19 cellular contexts compared by ENCODE assay signal in genomic region chr11:126522152-126522551, GRCh38.
DNase-seq lines count a peak whose midpoint lies in the region; ATAC-seq and TF ChIP-seq lines count a peak whose summit lies in the region.
"Had no signal": no experiment of that assay in that cellular context is flagged by ENCODE, and none has a peak within 500 bp of the region (broad histone marks: within the 10 kb centered on the region; RNA-seq: fewer than 3 reads in every experiment).

No MANE protein-coding gene starts in this region.

- DNase-seq in AG10803 (ENCODE audit: low read depth) (peak; percentile 22), HFFc6 (no peak), endodermal cell (no peak), spleen (peak; percentile 41), mucosa of descending colon (no peak), 8988T (no peak)
- DNase-seq: ACHN, GF-D8, Karpas-422, NCI-H1694, NCI-H2081 treated with DMSO at 0.1 percent for 48 hours, NCI-H2171 treated with DMSO at 0.1 percent for 48 hours, NCI-H446, NCI-H526 treated with DMSO at 0.1 percent for 48 hours, Right ventricle myocardium superior had no signal

- H3K36me3 ChIP-seq in endodermal cell (ENCODE audit: control insufficient read depth, insufficient read depth, low read length) = no peaks in the 10 kb centered on the region
- no peaks in the 10 kb centered on the region for H3K36me3 ChIP-seq in spleen
- H3K36me3 ChIP-seq in mucosa of descending colon (ENCODE audit: low read depth) = no peaks in the 10 kb centered on the region
- H3K36me3 ChIP-seq: HAP-1 had no signal

- H3K4me3 ChIP-seq in AG10803 (ENCODE audit: low read length) (no peak overlapping the region), endodermal cell (ENCODE audit: low read length) (no peak overlapping the region), spleen (no peak overlapping the region), mucosa of descending colon (no peak overlapping the region)
- H3K4me3 ChIP-seq: HAP-1 had no signal

- no peak for TF ChIP-seq CTCF in AG10803 (conservative IDR thresholded peaks at IDR 0.05; ENCODE audit: low read length)
- no peak for TF ChIP-seq CTCF in HFFc6 (IDR thresholded peaks at IDR 0.05)
- no peak for TF ChIP-seq CTCF in endodermal cell (conservative IDR thresholded peaks at IDR 0.05)
- no peak for TF ChIP-seq CTCF in spleen (IDR thresholded peaks at IDR 0.05 in 8 of 11, conservative IDR thresholded peaks at IDR 0.05 in 3 of 11)
- no peak for TF ChIP-seq CTCF in mucosa of descending colon (IDR thresholded peaks at IDR 0.05)

- H3K9me3 Mint-ChIP-seq in HFFc6 (no peaks in the 10 kb centered on the region), endodermal cell (no peaks in the 10 kb centered on the region)
- H3K9me3 Mint-ChIP-seq: IgD-negative memory B cell had no signal

- H3K4me3 Mint-ChIP-seq in HFFc6 (no peak overlapping the region), endodermal cell (no peak overlapping the region)
- H3K4me3 Mint-ChIP-seq: IgD-negative memory B cell had no signal

- no peak overlapping the region for H3K9ac ChIP-seq in endodermal cell (ENCODE audit: extremely low read depth, low read length, poor library complexity, severe bottlenecking)

- intact Hi-C loops in spleen (cut with DNase I; ENCODE audit: low total_unique reads) (no loop called here), mucosa of descending colon (cut with DNase I, micrococcal nuclease) (no loop called here)

- H3K9me3 ChIP-seq in endodermal cell (ENCODE audit: control insufficient read depth, low read length) (no peaks in the 10 kb centered on the region), spleen (no peaks in the 10 kb centered on the region), mucosa of descending colon (no peaks in the 10 kb centered on the region)
- H3K9me3 ChIP-seq: HAP-1 had no signal

- ATAC-seq in mucosa of descending colon (no peak), HG03039 (IDR thresholded peaks at IDR 0.05; ENCODE audit: unreplicated experiment) (no peak)

- H3K27ac Mint-ChIP-seq in HFFc6 (peak overlapping the region; percentile 34), endodermal cell (peak overlapping the region; percentile 3)
- H3K27ac Mint-ChIP-seq: IgD-negative memory B cell had no signal

- 94 to 100% methylated on average over 4 of the region's 4 CpGs for WGBS in endodermal cell (ENCODE audit: insufficient coverage in 1 of 2, insufficient read length in 1 of 2), 2 experiments
- 64 to 85% (median 77%) methylated on average over 4 of the region's 4 CpGs for WGBS in spleen, 5 donors

- H3K4me1 ChIP-seq in endodermal cell (ENCODE audit: control insufficient read depth, insufficient read depth, low read length) (peaks cover 20% of the 10 kb centered on the region), spleen (peaks cover 0 to 8% (median 0%) of the 10 kb centered on the region in 6 donors), mucosa of descending colon (ENCODE audit: low read depth) (no peaks in the 10 kb centered on the region)
- H3K4me1 ChIP-seq: HAP-1 had no signal

- TF ChIP-seq POLR2A in spleen (IDR thresholded peaks at IDR 0.05) = no peak

- H3K4me1 Mint-ChIP-seq in HFFc6 (ENCODE audit: low read depth) (peaks cover 7% of the 10 kb centered on the region), endodermal cell (peaks cover 18% of the 10 kb centered on the region)
- H3K4me1 Mint-ChIP-seq: IgD-negative memory B cell had no signal

- peaks cover 8% of the 10 kb centered on the region for H3K27me3 Mint-ChIP-seq in HFFc6 (ENCODE audit: insufficient read depth)
- H3K27me3 Mint-ChIP-seq in endodermal cell (ENCODE audit: insufficient read depth) = peaks cover 2% of the 10 kb centered on the region

- H3K27me3 ChIP-seq in endodermal cell (ENCODE audit: control insufficient read depth, insufficient read depth, low read length, poor library complexity, severe bottlenecking) (no peaks in the 10 kb centered on the region), spleen (replicated peaks in 1 of 7) (peaks cover 0 to 14% (median 0%) of the 10 kb centered on the region in 7 donors)

- peaks cover 32% of the 10 kb centered on the region for H3K36me3 Mint-ChIP-seq in HFFc6 (ENCODE audit: low read depth)
- no peaks in the 10 kb centered on the region for H3K36me3 Mint-ChIP-seq in endodermal cell (ENCODE audit: low read depth)
- H3K36me3 Mint-ChIP-seq: IgD-negative memory B cell had no signal

- H3K27ac ChIP-seq in endodermal cell (ENCODE audit: low read depth, low read length) = no peak overlapping the region
- H3K27ac ChIP-seq in spleen = no peak overlapping the region
- H3K27ac ChIP-seq: C4-2B had no signal

Comparison
In these comparisons a context has a peak if more than half of its experiments do, and no peak if none do; other contexts are left out.
1. DNase-seq: peak in AG10803 (single experiment) and spleen (single experiment); none in HFFc6 (single experiment), endodermal cell (single experiment), mucosa of descending colon (0 of 3) and 8988T (single experiment).